ENCODE assay signal across 1 cellular context in genomic region chr17:49407981-49408501, GRCh38.
TF ChIP-seq lines count a peak whose summit lies in the region.

No MANE protein-coding gene starts in this region.

TF ChIP-seq in HepG2, 621 proteins besides CTCF, POLR2A, EP300 and RAD21 (continued from another document and continues in another):
- TF ChIP-seq ATF4 (CRISPR knock-in tag; IDR thresholded peaks at IDR 0.05), result no peak
- TF ChIP-seq NFKB2 (CRISPR knock-in tag; IDR thresholded peaks at IDR 0.05; ENCODE audit: borderline replicate concordance), result peak; percentile 76; the same call in 1 of the 2 replicates
- no peak for TF ChIP-seq KMT2B (CRISPR knock-in tag; IDR thresholded peaks at IDR 0.05)
- no peak for TF ChIP-seq CCDC6 (CRISPR knock-in tag; IDR thresholded peaks at IDR 0.05)
- TF ChIP-seq MEIS2 (CRISPR knock-in tag; IDR thresholded peaks at IDR 0.05), result peak; percentile 44; the same call in 1 of the 2 replicates
- TF ChIP-seq ZNF362 (CRISPR knock-in tag; IDR thresholded peaks at IDR 0.05; ENCODE audit: borderline replicate concordance), result no peak; the same call in 1 of the 2 replicates
- TF ChIP-seq SOX5 (CRISPR knock-in tag; IDR thresholded peaks at IDR 0.05; ENCODE audit: borderline replicate concordance), result 0 out of 2 replicates have a peak, but pooled peaks have one; percentile 47
- peak; percentile 53; the same call in 1 of the 2 replicates for TF ChIP-seq ZNF768 (CRISPR knock-in tag; IDR thresholded peaks at IDR 0.05)
- TF ChIP-seq ZNF839 (CRISPR knock-in tag; IDR thresholded peaks at IDR 0.05; ENCODE audit: borderline replicate concordance), result no peak
- no peak for TF ChIP-seq ZFAT (CRISPR knock-in tag; conservative IDR thresholded peaks at IDR 0.05)
- TF ChIP-seq ZBTB33 (CRISPR knock-in tag; IDR thresholded peaks at IDR 0.05), result peak; percentile 95
- 0 out of 2 replicates have a peak, but pooled peaks have one; percentile 73 for TF ChIP-seq ZNF619 (CRISPR knock-in tag; IDR thresholded peaks at IDR 0.05)
- TF ChIP-seq KLF16 (CRISPR knock-in tag; IDR thresholded peaks at IDR 0.05), result peak in 1 of 2 experiments; percentile 70; a peak in 1 of 4 replicates
- TF ChIP-seq ZFYVE20 (CRISPR knock-in tag; IDR thresholded peaks at IDR 0.05; ENCODE audit: borderline replicate concordance, low read depth), result no peak
- TF ChIP-seq ZNF20 (CRISPR knock-in tag; IDR thresholded peaks at IDR 0.05), result no peak
- TF ChIP-seq TGIF2 (CRISPR knock-in tag; IDR thresholded peaks at IDR 0.05), result peak; percentile 79; the same call in 1 of the 2 replicates
- TF ChIP-seq ARNT (IDR thresholded peaks at IDR 0.05), result no peak
- no peak for TF ChIP-seq TFDP1 (CRISPR knock-in tag; IDR thresholded peaks at IDR 0.05; ENCODE audit: borderline replicate concordance)
- TF ChIP-seq ZNF350 (CRISPR knock-in tag; IDR thresholded peaks at IDR 0.05; ENCODE audit: borderline replicate concordance, low read depth), result peak; percentile 62; the same call in 1 of the 2 replicates
- no peak for TF ChIP-seq ZNF878 (CRISPR knock-in tag; IDR thresholded peaks at IDR 0.05)
- TF ChIP-seq ZNF567 (CRISPR knock-in tag; IDR thresholded peaks at IDR 0.05; ENCODE audit: borderline replicate concordance), result peak; percentile 84; the same call in 1 of the 2 replicates
- 0 out of 2 replicates have a peak, but pooled peaks have one; percentile 54 for TF ChIP-seq ZFP1 (CRISPR knock-in tag; IDR thresholded peaks at IDR 0.05)
- 0 out of 2 replicates have a peak, but pooled peaks have one; percentile 40 for TF ChIP-seq ZMYM4 (CRISPR knock-in tag; IDR thresholded peaks at IDR 0.05)
- TF ChIP-seq STAT5B (CRISPR knock-in tag; IDR thresholded peaks at IDR 0.05), result no peak
- peak; percentile 75; the same call in 1 of the 2 replicates for TF ChIP-seq HIVEP1 (CRISPR knock-in tag; IDR thresholded peaks at IDR 0.05)
- TF ChIP-seq SRY (CRISPR knock-in tag; IDR thresholded peaks at IDR 0.05), result no peak
- TF ChIP-seq DNMT1 (CRISPR knock-in tag; IDR thresholded peaks at IDR 0.05), result peak; percentile 80; the same call in 1 of the 2 replicates
- TF ChIP-seq ELF3 (CRISPR knock-in tag; IDR thresholded peaks at IDR 0.05), result peak; percentile 11; the same call in 1 of the 2 replicates
- TF ChIP-seq PBX2 (CRISPR knock-in tag; IDR thresholded peaks at IDR 0.05), result no peak
- no peak for TF ChIP-seq SYNCRIP (IDR thresholded peaks at IDR 0.05; ENCODE audit: insufficient read depth, low read depth, low read length)
- TF ChIP-seq ZFY (CRISPR knock-in tag; IDR thresholded peaks at IDR 0.05), result 0 out of 2 replicates have a peak, but pooled peaks have one; percentile 30
- TF ChIP-seq NR2C2 (CRISPR knock-in tag; IDR thresholded peaks at IDR 0.05; ENCODE audit: borderline replicate concordance), result no peak; the same call in 1 of the 2 replicates
- no peak for TF ChIP-seq CERS6 (CRISPR knock-in tag; IDR thresholded peaks at IDR 0.05)
- TF ChIP-seq ATF2 (CRISPR knock-in tag; IDR thresholded peaks at IDR 0.05), result no peak
- no peak for TF ChIP-seq BRD4 (CRISPR knock-in tag; IDR thresholded peaks at IDR 0.05)
- no peak for TF ChIP-seq IRF1 (CRISPR knock-in tag; IDR thresholded peaks at IDR 0.05; ENCODE audit: low read depth)
- TF ChIP-seq KDM3A (CRISPR knock-in tag; IDR thresholded peaks at IDR 0.05; ENCODE audit: low read depth), result peak; percentile 93
- 0 out of 2 replicates have a peak, but pooled peaks have one; percentile 36 for TF ChIP-seq MED1 (CRISPR knock-in tag; IDR thresholded peaks at IDR 0.05)
- TF ChIP-seq SIN3A (IDR thresholded peaks at IDR 0.05; ENCODE audit: borderline replicate concordance, low read depth, low read length), result peak; percentile 93
- TF ChIP-seq PBX3 (CRISPR knock-in tag; IDR thresholded peaks at IDR 0.05; ENCODE audit: borderline replicate concordance), result no peak
- TF ChIP-seq HBP1 (CRISPR knock-in tag; IDR thresholded peaks at IDR 0.05; ENCODE audit: low read depth), result no peak
- TF ChIP-seq ZFP90 (CRISPR knock-in tag; IDR thresholded peaks at IDR 0.05; ENCODE audit: borderline replicate concordance), result no peak
- TF ChIP-seq ZNF501 (CRISPR knock-in tag; IDR thresholded peaks at IDR 0.05), result peak; percentile 54; the same call in 1 of the 2 replicates
- no peak for TF ChIP-seq FOXP1 (IDR thresholded peaks at IDR 0.05)
- no peak for TF ChIP-seq FOXP1 (CRISPR knock-in tag; IDR thresholded peaks at IDR 0.05)
- no peak for TF ChIP-seq ZNF274 (CRISPR knock-in tag; IDR thresholded peaks at IDR 0.05)
- no peak for TF ChIP-seq MBD4 (IDR thresholded peaks at IDR 0.05; ENCODE audit: borderline replicate concordance, low read length)
- TF ChIP-seq ETV5 (CRISPR knock-in tag; IDR thresholded peaks at IDR 0.05; ENCODE audit: borderline replicate concordance), result peak; percentile 35; the same call in 1 of the 2 replicates
- TF ChIP-seq RELA (CRISPR knock-in tag; IDR thresholded peaks at IDR 0.05), result no peak
- peak; percentile 88 for TF ChIP-seq KDM2A (CRISPR knock-in tag; IDR thresholded peaks at IDR 0.05; ENCODE audit: borderline replicate concordance, low read depth)
- TF ChIP-seq PHF21A (CRISPR knock-in tag; IDR thresholded peaks at IDR 0.05), result peak; percentile 54
- no peak for TF ChIP-seq ZBTB3 (CRISPR knock-in tag; IDR thresholded peaks at IDR 0.05; ENCODE audit: borderline replicate concordance, low read depth)
- TF ChIP-seq ZNF773 (CRISPR knock-in tag; IDR thresholded peaks at IDR 0.05; ENCODE audit: borderline replicate concordance), result no peak
- no peak for TF ChIP-seq ZNF75D (CRISPR knock-in tag; IDR thresholded peaks at IDR 0.05; ENCODE audit: borderline replicate concordance)
- TF ChIP-seq RNF2 (conservative IDR thresholded peaks at IDR 0.05; ENCODE audit: low read depth), result no peak
- TF ChIP-seq GPBP1L1 (CRISPR knock-in tag; IDR thresholded peaks at IDR 0.05), result no peak
- 0 out of 2 replicates have a peak, but pooled peaks have one; percentile 38 for TF ChIP-seq MXD3 (CRISPR knock-in tag; IDR thresholded peaks at IDR 0.05)
- TF ChIP-seq HDAC2 (CRISPR knock-in tag; IDR thresholded peaks at IDR 0.05), result peak; percentile 70
- TF ChIP-seq RXRA (CRISPR knock-in tag; IDR thresholded peaks at IDR 0.05), result peak; percentile 69
- TF ChIP-seq EHMT2 (IDR thresholded peaks at IDR 0.05; ENCODE audit: borderline replicate concordance, low read depth, low read length), result no peak
